ENCODE assay signal across 19 cellular contexts in genomic region chr21:46461909-46462308, GRCh38. TPM values are rescaled to one million over a fixed set of nuclear protein-coding genes. Genes with fewer than 3 reads are reported as not detected.
DNase-seq lines count a peak whose midpoint lies in the region; ATAC-seq and TF ChIP-seq lines count a peak whose summit lies in the region.
"Had no signal": no experiment of that assay in that cellular context is flagged by ENCODE, and none has a peak within 500 bp of the region (broad histone marks: within the 10 kb centered on the region; RNA-seq: fewer than 3 reads in every experiment).

No MANE protein-coding gene starts in this region.

- no peaks in the 10 kb centered on the region for H3K9me3 ChIP-seq in DND-41 (ENCODE audit: insufficient read depth, low read length, severe bottlenecking)
- no peaks in the 10 kb centered on the region for H3K9me3 ChIP-seq in PC-9 (ENCODE audit: insufficient read depth, low read depth)
- H3K9me3 ChIP-seq in esophagus muscularis mucosa = no peaks in the 10 kb centered on the region
- H3K9me3 ChIP-seq in psoas muscle = no peaks in the 10 kb centered on the region
- no peaks in the 10 kb centered on the region for H3K9me3 ChIP-seq in vagina
- H3K9me3 ChIP-seq: sigmoid colon had no signal

- TF ChIP-seq EP300 in esophagus muscularis mucosa (IDR thresholded peaks at IDR 0.05) = no peak

- TF ChIP-seq POLR2A in esophagus muscularis mucosa (IDR thresholded peaks at IDR 0.05; ENCODE audit: low read depth) (no peak), vagina (IDR thresholded peaks at IDR 0.05) (no peak)

- 0 out of 2 replicates have a peak overlapping the region, but pooled peaks have one; percentile 97 for H3K4me2 ChIP-seq in DND-41 (ENCODE audit: insufficient read depth, low read length)
- no peak overlapping the region for H3K4me2 ChIP-seq in PC-9

- no peak overlapping the region for H2AFZ ChIP-seq in DND-41 (ENCODE audit: low read depth, low read length)
- H2AFZ ChIP-seq in PC-9 = no peak overlapping the region

- TSS peak; percentile 24 for BruUV-seq in PC-9 (replicated peaks; lab: Mats Ljungman, UMichigan)

- 56% methylated on average over 5 of the region's 5 CpGs for WGBS in esophagus muscularis mucosa
- WGBS in psoas muscle, 3 donors = 35 to 57% (median 45%) methylated on average over 5 of the region's 5 CpGs

- H3K9ac ChIP-seq in DND-41 (ENCODE audit: low read depth, low read length) = no peak overlapping the region

- TF ChIP-seq CTCF in DND-41 (IDR thresholded peaks at IDR 0.05; ENCODE audit: borderline replicate concordance, extremely low read depth, low read length, poor library complexity, severe bottlenecking) (no peak), PC-9 (conservative IDR thresholded peaks at IDR 0.05) (no peak), esophagus muscularis mucosa (IDR thresholded peaks at IDR 0.05) (no peak), psoas muscle (IDR thresholded peaks at IDR 0.05) (no peak), vagina (IDR thresholded peaks at IDR 0.05) (no peak)

- H3K79me2 ChIP-seq in DND-41 (ENCODE audit: insufficient read depth, low read length) (peaks cover 88% of the 10 kb centered on the region), PC-9 (ENCODE audit: low read depth) (peaks cover 24% of the 10 kb centered on the region)

- CTCF ChIA-PET in PC-9 (lab: Charles Lee) = no interaction called here

- H4K20me1 ChIP-seq in DND-41 (ENCODE audit: insufficient read depth, low read length) (peaks cover 10% of the 10 kb centered on the region; the same call in 1 of the 2 replicates), PC-9 (ENCODE audit: insufficient read depth) (no peaks in the 10 kb centered on the region)

- ATAC-seq in DND-41 (ENCODE audit: insufficient read depth, low read depth) (no peak), psoas muscle (no peak), HG03460 (IDR thresholded peaks at IDR 0.05; ENCODE audit: unreplicated experiment) (no peak)
- ATAC-seq: HCT116, T-helper 17 cell, WTC11 had no signal

- POLR2A ChIA-PET in PC-9 (lab: Charles Lee; ENCODE audit: unreplicated experiment) = no interaction called here

- H3K36me3 ChIP-seq in DND-41 (ENCODE audit: insufficient read depth, low read length) (peaks cover 23% of the 10 kb centered on the region), PC-9 (ENCODE audit: low read depth) (no peaks in the 10 kb centered on the region), esophagus muscularis mucosa (peaks cover 0 to 8% (median 0%) of the 10 kb centered on the region in 4 donors), psoas muscle (ENCODE audit: insufficient read depth in 1 of 2, low read depth in 1 of 2) (peaks cover 2 to 22% of the 10 kb centered on the region in 2 donors), vagina (no peaks in the 10 kb centered on the region)

- DNase-seq in DND-41 (no peak), PC-9 (no peak), esophagus muscularis mucosa (ENCODE audit: extremely low spot score) (no peak), psoas muscle (no peak), NCI-H526 treated with DMSO at 0.1 percent for 48 hours (lab: John Stamatoyannopoulos, UW) (no peak), vagina (ENCODE audit: extremely low spot score in 2 of 2) (no peak)
- DNase-seq: AML-193; caudate nucleus; hippocampal formation; Karpas-422; NCI-H1105; NCI-H2107; OCI-M1; sigmoid colon; stimulated activated CD4-positive, alpha-beta T cell treated with anti-CD3 and anti-CD28 coated beads, Interleukin-1b, Interleukin-23, amount 100 ng/mL, for 48 hours; T-helper 17 cell had no signal

- H3K27me3 ChIP-seq in DND-41 (ENCODE audit: insufficient read depth, low read length, poor library complexity) = no peaks in the 10 kb centered on the region
- no peaks in the 10 kb centered on the region for H3K27me3 ChIP-seq in PC-9 (ENCODE audit: insufficient read depth, low read depth)
- no peaks in the 10 kb centered on the region for H3K27me3 ChIP-seq in esophagus muscularis mucosa
- no peaks in the 10 kb centered on the region for H3K27me3 ChIP-seq in psoas muscle (ENCODE audit: insufficient read depth in 3 of 3, low read length in 2 of 3)
- no peaks in the 10 kb centered on the region for H3K27me3 ChIP-seq in vagina
- H3K27me3 ChIP-seq: sigmoid colon had no signal

- no peaks in the 10 kb centered on the region for H3F3A ChIP-seq in PC-9 (ENCODE audit: insufficient read depth, low read depth)

- H3K9me2 ChIP-seq in PC-9 (ENCODE audit: insufficient read depth) = no peaks in the 10 kb centered on the region

- no peak overlapping the region for H3K27ac ChIP-seq in DND-41 (ENCODE audit: low read length)
- H3K27ac ChIP-seq in PC-9 = no peak overlapping the region
- H3K27ac ChIP-seq in esophagus muscularis mucosa (replicated peaks in 1 of 4) = peak overlapping the region; percentile 3 to 29 (median 12)
- H3K27ac ChIP-seq in psoas muscle = peak overlapping the region; percentile 66
- H3K27ac ChIP-seq in vagina = no peak overlapping the region

- intact Hi-C loops in PC-9 (cut with micrococcal nuclease; ENCODE audit: unreplicated experiment) = no loop called here
- intact Hi-C loops in esophagus muscularis mucosa (cut with DNase I) = no loop called here
- intact Hi-C loops in psoas muscle (cut with DNase I) = no loop called here
- intact Hi-C loops in vagina (cut with DNase I) = no loop called here

- no peak overlapping the region for H3K4me3 ChIP-seq in DND-41 (ENCODE audit: low read depth in 1 of 2, low read length in 2 of 2)
- no peak overlapping the region for H3K4me3 ChIP-seq in PC-9
- H3K4me3 ChIP-seq in esophagus muscularis mucosa = no peak overlapping the region
- no peak overlapping the region for H3K4me3 ChIP-seq in psoas muscle
- H3K4me3 ChIP-seq in vagina = no peak overlapping the region
- H3K4me3 ChIP-seq: sigmoid colon had no signal

- peaks cover 32% of the 10 kb centered on the region for H3K4me1 ChIP-seq in DND-41 (ENCODE audit: insufficient read depth, low read length)
- no peaks in the 10 kb centered on the region for H3K4me1 ChIP-seq in PC-9 (replicated peaks; ENCODE audit: insufficient read depth)
- peaks cover 28 to 51% (median 41%) of the 10 kb centered on the region in 4 donors for H3K4me1 ChIP-seq in esophagus muscularis mucosa
- peaks cover 23% of the 10 kb centered on the region for H3K4me1 ChIP-seq in psoas muscle
- H3K4me1 ChIP-seq in vagina = peaks cover 41% of the 10 kb centered on the region

RNA-seq across cellular contexts. Expression of gene DIP2A, which starts 3.2 kb away (rescaled TPM):
- total RNA-seq in PC-9 (2021) = 39.9 and 44.6 TPM in 2 replicates
- total RNA-seq in esophagus muscularis mucosa = 10 to 100 TPM; 19.2 to 33.4 (median 28.7) TPM
- 10 to 100 TPM in 3 of 4 donors, 1 to 10 TPM in 1; 8.9 to 12.2 (median 11.7) TPM for total RNA-seq in psoas muscle
- polyA plus RNA-seq in psoas muscle = 10 to 100 TPM in 1 of 3 donors, 1 to 10 TPM in 2; 7.3 to 11.0 (median 9.2) TPM
- 46.2 TPM for total RNA-seq in vagina

Comparison
In these comparisons a context has a peak if more than half of its experiments do, and no peak if none do; other contexts are left out.
1. H3K27ac ChIP-seq: peak in esophagus muscularis mucosa (4 of 4) and psoas muscle (single experiment); none in DND-41 (single experiment), PC-9 (single experiment) and vagina (single experiment).